ENCODE assay signal across 10 cellular contexts in genomic region chr12:108839011-108839889, GRCh38. TPM values are rescaled to one million over a fixed set of nuclear protein-coding genes. Genes with fewer than 3 reads are reported as not detected.
DNase-seq lines count a peak whose midpoint lies in the region; ATAC-seq, FAIRE-seq and TF ChIP-seq lines count a peak whose summit lies in the region.
"Had no signal": no experiment of that assay in that cellular context is flagged by ENCODE, and none has a peak within 500 bp of the region (broad histone marks: within the 10 kb centered on the region; RNA-seq: fewer than 3 reads in every experiment).

No MANE protein-coding gene starts in this region.

- no peak for DNase-seq in T-helper 1 cell
- peak; percentile 69 for DNase-seq in astrocyte of the spinal cord (ENCODE audit: low read depth, low spot score)
- no peak for DNase-seq in left lung
- DNase-seq in thoracic aorta (ENCODE audit: low spot score): no peak
- no peak for DNase-seq in AML-193 (lab: John Stamatoyannopoulos, UW)
- DNase-seq in H54 (ENCODE audit: insufficient read length, low spot score): no peak
- DNase-seq in OCI-M2 (lab: John Stamatoyannopoulos, UW; ENCODE audit: unreplicated experiment): no peak

- intact Hi-C loops in left lung (cut with DNase I): no loop called here

- H3K36me3 ChIP-seq in left lung: peaks cover 0 to 16% of the 10 kb centered on the region in 2 donors
- no peaks in the 10 kb centered on the region for H3K36me3 ChIP-seq in thoracic aorta

- no peaks in the 10 kb centered on the region for H3K27me3 ChIP-seq in left lung
- H3K27me3 ChIP-seq in thoracic aorta (replicated peaks; ENCODE audit: insufficient read depth): no peaks in the 10 kb centered on the region

- TF ChIP-seq POLR2A in H54 (IDR thresholded peaks at IDR 0.05; ENCODE audit: low read depth, low read length): no peak

- H3K4me3 ChIP-seq in astrocyte of the spinal cord (ENCODE audit: low read depth, low read length) (no peak overlapping the region), left lung (no peak overlapping the region), thoracic aorta (peak overlapping the region; percentile 9)

- H3K4me1 Mint-ChIP-seq in T-helper 1 cell treated with Interleukin-12 subunit alpha and Interleukin-12 subunit beta and Interleukin-4 antibody, amounts not matched to agents 30 μg/mL and 1 μg/mL, for 36 hours (ENCODE audit: low read depth): peaks cover 44% of the 10 kb centered on the region

- no peaks in the 10 kb centered on the region for H3K9me3 Mint-ChIP-seq in T-helper 1 cell treated with Interleukin-12 subunit alpha and Interleukin-12 subunit beta and Interleukin-4 antibody, amounts not matched to agents 30 μg/mL and 1 μg/mL, for 36 hours
- H3K9me3 Mint-ChIP-seq: IgD-negative memory B cell had no signal

- in situ Hi-C loops in astrocyte of the spinal cord (cut with HindIII; ENCODE audit: low sequenced_read_pairs): no loop called here

- peak overlapping the region; percentile 63 for H3K4me3 Mint-ChIP-seq in T-helper 1 cell treated with Interleukin-12 subunit alpha and Interleukin-12 subunit beta and Interleukin-4 antibody, amounts not matched to agents 30 μg/mL and 1 μg/mL, for 36 hours

- H3K27me3 Mint-ChIP-seq in T-helper 1 cell treated with Interleukin-12 subunit alpha and Interleukin-12 subunit beta and Interleukin-4 antibody, amounts not matched to agents 30 μg/mL and 1 μg/mL, for 36 hours (ENCODE audit: low read depth): no peaks in the 10 kb centered on the region
- H3K27me3 Mint-ChIP-seq: IgD-negative memory B cell had no signal

- H3K4me1 ChIP-seq in left lung: peaks cover 32 to 92% of the 10 kb centered on the region in 2 donors
- peaks cover 47 to 69% of the 10 kb centered on the region in 2 donors for H3K4me1 ChIP-seq in thoracic aorta (ENCODE audit: control insufficient read depth in 1 of 2, low read depth in 2 of 2)

- peak overlapping the region; percentile 90 for H3K27ac Mint-ChIP-seq in T-helper 1 cell treated with Interleukin-12 subunit alpha and Interleukin-12 subunit beta and Interleukin-4 antibody, amounts not matched to agents 30 μg/mL and 1 μg/mL, for 36 hours

- H3K36me3 Mint-ChIP-seq in T-helper 1 cell treated with Interleukin-12 subunit alpha and Interleukin-12 subunit beta and Interleukin-4 antibody, amounts not matched to agents 30 μg/mL and 1 μg/mL, for 36 hours (ENCODE audit: low read depth): peaks cover 26% of the 10 kb centered on the region

- no peak for TF ChIP-seq CTCF in astrocyte of the spinal cord (IDR thresholded peaks at IDR 0.05; ENCODE audit: low read depth, low read length)
- TF ChIP-seq CTCF in left lung (IDR thresholded peaks at IDR 0.05): no peak
- no peak for TF ChIP-seq CTCF in thoracic aorta (IDR thresholded peaks at IDR 0.05)

- peak; percentile 61 for ATAC-seq in left lung
- ATAC-seq in thoracic aorta (ENCODE audit: insufficient number of reproducible peaks, low FRiP score, low read depth): peak; percentile 63

- FAIRE-seq in H54 (lab: Jason Lieb, UNC): no peak

- H3K27ac ChIP-seq in left lung (peak overlapping the region; percentile 91 to 94), thoracic aorta (peak overlapping the region; percentile 90 to 98)
- H3K27ac ChIP-seq: C4-2B had no signal

- H3K9me3 ChIP-seq in left lung (no peaks in the 10 kb centered on the region), thoracic aorta (no peaks in the 10 kb centered on the region)

RNA-seq across cellular contexts. Expression of gene SSH1, which starts 18.1 kb away (rescaled TPM):
- total RNA-seq in left lung (10 to 100 TPM; 43.5 to 48.8 TPM), thoracic aorta (10 to 100 TPM; 25.3 to 57.6 TPM)

RNA-seq across cellular contexts. Expression of gene DAO, which starts 40.6 kb away (rescaled TPM):
- total RNA-seq in left lung (not detected), thoracic aorta (not detected)
